In the genomic region with DNA sequence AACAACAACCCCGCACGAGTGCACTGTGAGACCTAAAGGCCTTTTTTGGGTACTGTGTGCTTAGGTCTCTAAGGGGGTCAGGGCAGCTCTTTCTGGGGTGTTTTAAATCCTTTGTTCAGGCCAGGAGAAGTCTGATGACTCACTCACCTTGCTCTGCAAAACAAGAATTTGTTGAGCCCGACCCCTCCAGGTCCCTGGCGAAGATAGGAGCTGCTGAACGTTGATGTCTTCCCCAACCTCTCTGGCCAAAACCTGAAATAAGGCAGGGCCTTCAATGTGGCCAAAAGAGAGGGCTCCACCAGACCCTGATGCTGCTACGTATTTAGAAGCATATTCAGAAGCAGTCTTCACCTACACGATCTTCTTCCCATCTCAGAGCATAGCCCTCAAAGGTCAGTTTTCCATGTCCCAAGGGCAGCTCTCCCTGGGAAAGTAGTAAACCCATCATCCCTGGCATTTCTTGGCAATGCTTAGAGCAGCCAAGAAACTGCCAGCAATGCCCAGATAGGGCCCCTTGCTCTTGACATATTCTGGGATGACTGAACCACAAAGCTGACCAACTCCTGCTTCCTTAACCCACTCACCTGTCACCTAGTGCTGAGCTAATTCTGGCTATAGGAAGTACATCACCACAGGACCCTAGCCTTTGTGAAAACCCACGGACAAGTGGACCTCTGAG, we compare ENCODE assay signal across 1 cellular context.
TF ChIP-seq lines count a peak whose summit lies in the region.

No MANE protein-coding gene starts in this region.

TF ChIP-seq in SK-N-SH, 30 proteins besides CTCF, POLR2A, EP300 and RAD21 (continued from another document):
- TF ChIP-seq, protein P1, sequence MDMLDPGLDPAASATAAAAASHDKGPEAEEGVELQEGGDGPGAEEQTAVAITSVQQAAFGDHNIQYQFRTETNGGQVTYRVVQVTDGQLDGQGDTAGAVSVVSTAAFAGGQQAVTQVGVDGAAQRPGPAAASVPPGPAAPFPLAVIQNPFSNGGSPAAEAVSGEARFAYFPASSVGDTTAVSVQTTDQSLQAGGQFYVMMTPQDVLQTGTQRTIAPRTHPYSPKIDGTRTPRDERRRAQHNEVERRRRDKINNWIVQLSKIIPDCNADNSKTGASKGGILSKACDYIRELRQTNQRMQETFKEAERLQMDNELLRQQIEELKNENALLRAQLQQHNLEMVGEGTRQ (IDR thresholded peaks at IDR 0.05; ENCODE audit: borderline replicate concordance, low read depth, low read length): no peak
- TF ChIP-seq SIN3A (IDR thresholded peaks at IDR 0.05; ENCODE audit: borderline replicate concordance, low read depth, low read length) (no peak), YY1 (IDR thresholded peaks at IDR 0.05; ENCODE audit: low read depth) (no peak), TAF1 (IDR thresholded peaks at IDR 0.05; ENCODE audit: borderline replicate concordance, low read depth, low read length) (no peak), NRF1 (IDR thresholded peaks at IDR 0.05; ENCODE audit: low read depth, low read length) (no peak), FOXJ3 (CRISPR knock-in tag; IDR thresholded peaks at IDR 0.05) (no peak), MXI1 (IDR thresholded peaks at IDR 0.05; ENCODE audit: low read depth, low read length) (no peak)
